ENCODE assay signal across 9 cellular contexts in the genomic region with DNA sequence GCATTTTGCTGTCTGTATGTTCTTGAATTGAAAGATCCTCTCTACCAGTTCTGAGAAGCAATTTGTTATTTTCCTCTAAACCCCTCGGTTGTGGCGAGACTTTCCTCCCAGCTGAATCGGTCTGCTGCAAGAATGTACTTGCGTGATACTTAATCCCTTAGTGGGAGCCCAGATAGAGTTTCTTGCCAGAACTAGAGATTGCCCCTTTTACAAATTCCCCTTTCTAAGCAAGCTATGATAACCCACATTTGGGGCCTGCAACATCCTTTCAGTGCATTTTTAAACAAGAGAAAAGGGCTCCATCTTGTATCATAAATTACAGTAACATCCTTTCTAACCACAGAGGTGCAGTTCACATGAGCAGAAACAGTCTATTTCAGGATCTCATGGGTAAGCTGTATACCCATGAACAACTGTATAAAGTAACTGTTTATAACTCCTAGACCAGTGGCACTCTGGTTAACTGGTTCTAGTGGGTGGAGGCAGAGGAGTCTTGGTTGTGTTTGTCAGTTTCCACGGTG.
DNase-seq lines count a peak whose midpoint lies in the region; ATAC-seq and TF ChIP-seq lines count a peak whose summit lies in the region.
"Had no signal": no experiment of that assay in that cellular context is flagged by ENCODE, and none has a peak within 500 bp of the region (broad histone marks: within the 10 kb centered on the region; RNA-seq: fewer than 3 reads in every experiment).

No MANE protein-coding gene starts in this region.

- H3K4me3 ChIP-seq in Caco-2 (ENCODE audit: low read depth, low read length): no peak overlapping the region
- no peak overlapping the region for H3K4me3 ChIP-seq in SK-N-SH (ENCODE audit: low read depth in 2 of 2, low read length in 1 of 2)
- H3K4me3 ChIP-seq: heart left ventricle had no signal

- peak overlapping the region; percentile 25 for H3K4me3 Mint-ChIP-seq in Caco-2 (ENCODE audit: unreplicated experiment)

- H3K27me3 ChIP-seq in Caco-2 (replicated peaks; ENCODE audit: control insufficient read depth, insufficient read depth, low read length): no peaks in the 10 kb centered on the region
- H3K27me3 ChIP-seq in SK-N-SH (ENCODE audit: insufficient read depth): no peaks in the 10 kb centered on the region
- H3K27me3 ChIP-seq: heart left ventricle had no signal

- in situ Hi-C loops in ACHN (cut with HindIII; ENCODE audit: low pct_ligation_motif_present, low pct_unique_long_range_greater_than_20kb, low sequenced_read_pairs): no loop called here

- H3K27ac Mint-ChIP-seq in Caco-2 (ENCODE audit: unreplicated experiment): peak overlapping the region; percentile 66

- H3K36me3 ChIP-seq in Caco-2 (ENCODE audit: control insufficient read depth, insufficient read depth, low read length): no peaks in the 10 kb centered on the region
- H3K36me3 ChIP-seq in SK-N-SH (replicated peaks in 1 of 2; ENCODE audit: control insufficient read depth in 1 of 2, insufficient read depth in 2 of 2, low read length in 1 of 2): no peaks in the 10 kb centered on the region
- H3K36me3 ChIP-seq: heart left ventricle had no signal

- CTCF ChIA-PET in Caco-2 (lab: Charles Lee): no interaction called here
- CTCF ChIA-PET in SK-N-SH (lab: Yijun Ruan, JAX): no interaction called here

- H2AFZ ChIP-seq in SK-N-SH (ENCODE audit: low read depth): peak overlapping the region; percentile 48; the same call in 1 of the 2 replicates

- H3K9me3 Mint-ChIP-seq in Caco-2 (ENCODE audit: unreplicated experiment): no peaks in the 10 kb centered on the region

- peaks cover 16% of the 10 kb centered on the region for H3F3A ChIP-seq in SK-N-SH (replicated peaks; ENCODE audit: insufficient read depth)

- H3K36me3 Mint-ChIP-seq in Caco-2 (ENCODE audit: insufficient read depth, unreplicated experiment): no peaks in the 10 kb centered on the region

- TF ChIP-seq CTCF in Caco-2 (IDR thresholded peaks at IDR 0.05; ENCODE audit: insufficient read depth in 1 of 2, low read depth in 1 of 2, low read length in 1 of 2, severe bottlenecking in 1 of 2, unreplicated experiment in 1 of 2): no peak
- TF ChIP-seq CTCF in SK-N-SH (IDR thresholded peaks at IDR 0.05): no peak

- POLR2A ChIA-PET in Caco-2 (lab: Charles Lee) (no interaction called here), SK-N-SH (lab: Yijun Ruan, JAX) (interaction anchor here (0.6 kb wide), 1 partner anchor 8 kb away, joined by 3 read pairs; no protein-coding TSS in a partner anchor)

- H3K27ac ChIP-seq in SK-N-SH (ENCODE audit: low read depth in 2 of 2, low read length in 1 of 2): peak overlapping the region in 1 of 2 experiments; percentile 62; a peak in 3 of 4 replicates

- BruUV-seq in Caco-2 (replicated peaks; lab: Mats Ljungman, UMichigan): no TSS peak

- H3K27me3 Mint-ChIP-seq in Caco-2 (ENCODE audit: insufficient read depth, unreplicated experiment): no peaks in the 10 kb centered on the region

- no peak for TF ChIP-seq RAD21 in SK-N-SH (IDR thresholded peaks at IDR 0.05; ENCODE audit: low read length)

- peaks cover 43% of the 10 kb centered on the region for H3K4me1 Mint-ChIP-seq in Caco-2 (ENCODE audit: low read depth, unreplicated experiment)

- no peak overlapping the region for H3K4me2 ChIP-seq in SK-N-SH

- H3K4me1 ChIP-seq in Caco-2 (peaks cover 33% of the 10 kb centered on the region), SK-N-SH (ENCODE audit: control insufficient read depth in 1 of 2, insufficient read depth in 2 of 2, low read depth in 1 of 2, low read length in 1 of 2) (peaks cover 0 to 22% of the 10 kb centered on the region in 2 experiments; a peak in 2 of 4 replicates)

- no peaks in the 10 kb centered on the region for H3K79me2 ChIP-seq in SK-N-SH (ENCODE audit: insufficient read depth)

- H4K20me1 ChIP-seq in SK-N-SH (ENCODE audit: insufficient read depth): no peaks in the 10 kb centered on the region

- TF ChIP-seq EP300 in SK-N-SH (IDR thresholded peaks at IDR 0.05; ENCODE audit: borderline replicate concordance in 1 of 2, low read depth in 1 of 2, low read length in 1 of 2): no peak

- peak; percentile 42 for ATAC-seq in GM21576 (IDR thresholded peaks at IDR 0.05; ENCODE audit: unreplicated experiment)

- 86% methylated on average over 5 of the region's 5 CpGs for WGBS in SK-N-SH (ENCODE audit: low lambda C conversion rate)

- no peaks in the 10 kb centered on the region for H3K9me3 ChIP-seq in Caco-2
- H3K9me3 ChIP-seq in SK-N-SH: no peaks in the 10 kb centered on the region
- H3K9me3 ChIP-seq: heart left ventricle had no signal

- intact Hi-C loops in Caco-2 (cut with micrococcal nuclease; ENCODE audit: unreplicated experiment): no loop called here

- no peaks in the 10 kb centered on the region for H3K9me2 ChIP-seq in SK-N-SH

- H3K9ac ChIP-seq in SK-N-SH: no peak overlapping the region

- no peak for DNase-seq in Caco-2
- DNase-seq in SK-N-SH: no peak
- DNase-seq in left kidney (ENCODE audit: low read depth, low spot score): peak; percentile 76
- no peak for DNase-seq in stimulated activated CD4-positive, alpha-beta T cell treated with anti-CD3 and anti-CD28 coated beads, Interleukin-2, amount 100 ng/mL, for 48 hours
- DNase-seq in NCI-H128 (lab: John Stamatoyannopoulos, UW; ENCODE audit: unreplicated experiment): no peak
- no peak for DNase-seq in ACHN
- DNase-seq in DMS153 treated with DMSO at 0.1 percent for 48 hours (lab: John Stamatoyannopoulos, UW; ENCODE audit: unreplicated experiment): no peak
- DNase-seq: heart left ventricle had no signal

TF ChIP-seq in SK-N-SH, 30 proteins besides CTCF, POLR2A, EP300 and RAD21:
- TF ChIP-seq MEF2A (IDR thresholded peaks at IDR 0.05; ENCODE audit: borderline replicate concordance, low read depth) (0 out of 2 replicates have a peak, but pooled peaks have one; percentile 1), TEAD4 (IDR thresholded peaks at IDR 0.05; ENCODE audit: borderline replicate concordance, insufficient read depth) (no peak), FOSL2 (IDR thresholded peaks at IDR 0.05; ENCODE audit: borderline replicate concordance, low read depth) (no peak), POLR2AphosphoS5 (IDR thresholded peaks at IDR 0.05; ENCODE audit: low read depth, low read length) (no peak)
- TF ChIP-seq, protein P1, sequence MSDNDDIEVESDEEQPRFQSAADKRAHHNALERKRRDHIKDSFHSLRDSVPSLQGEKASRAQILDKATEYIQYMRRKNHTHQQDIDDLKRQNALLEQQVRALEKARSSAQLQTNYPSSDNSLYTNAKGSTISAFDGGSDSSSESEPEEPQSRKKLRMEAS (IDR thresholded peaks at IDR 0.05; ENCODE audit: low read depth): no peak
